ENCODE assay signal across 1 cellular context in the genomic region with DNA sequence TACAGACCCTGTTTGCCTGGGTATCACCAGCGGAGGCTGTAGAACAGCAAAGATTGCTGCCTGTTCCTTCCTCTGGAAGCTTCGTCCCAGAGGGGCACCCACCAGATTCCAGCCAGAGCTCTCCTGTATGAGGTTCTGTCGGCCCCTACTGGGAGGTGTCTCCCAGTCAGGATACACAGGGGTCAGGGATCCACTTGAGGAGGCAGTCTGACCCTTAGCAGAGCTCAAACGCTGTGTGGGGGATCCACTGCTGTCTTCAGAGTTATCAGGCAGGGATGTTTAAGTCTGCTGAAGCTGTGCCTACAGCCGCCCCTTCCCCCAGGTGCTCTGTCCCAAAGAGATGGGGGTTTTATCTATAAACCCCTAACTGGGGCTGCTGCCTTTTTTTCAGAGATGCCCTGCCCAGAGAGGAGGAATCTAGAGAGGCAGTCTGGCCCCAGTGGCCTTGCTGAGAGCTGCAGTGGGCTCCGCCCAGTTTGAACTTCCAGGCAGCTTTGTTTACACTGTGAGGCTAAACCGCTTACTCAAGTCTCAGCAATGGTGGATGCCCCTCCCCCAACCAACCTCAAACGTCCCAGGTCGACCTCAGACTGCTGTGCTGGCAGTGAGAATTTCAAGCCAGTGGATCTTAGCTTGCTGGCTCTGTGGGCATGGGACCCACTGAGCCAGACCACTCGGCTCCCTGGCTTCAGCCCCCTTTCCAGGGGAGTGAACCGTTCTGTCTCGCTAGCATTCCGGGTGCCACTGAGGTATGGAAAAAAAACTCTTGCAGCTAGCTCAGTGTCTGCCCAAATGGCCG.
TF ChIP-seq lines count a peak whose summit lies in the region.

No MANE protein-coding gene starts in this region.

TF ChIP-seq in HepG2, 621 proteins besides CTCF, POLR2A, EP300 and RAD21 (continued from another document and continues in another):
- TF ChIP-seq, protein P1, sequence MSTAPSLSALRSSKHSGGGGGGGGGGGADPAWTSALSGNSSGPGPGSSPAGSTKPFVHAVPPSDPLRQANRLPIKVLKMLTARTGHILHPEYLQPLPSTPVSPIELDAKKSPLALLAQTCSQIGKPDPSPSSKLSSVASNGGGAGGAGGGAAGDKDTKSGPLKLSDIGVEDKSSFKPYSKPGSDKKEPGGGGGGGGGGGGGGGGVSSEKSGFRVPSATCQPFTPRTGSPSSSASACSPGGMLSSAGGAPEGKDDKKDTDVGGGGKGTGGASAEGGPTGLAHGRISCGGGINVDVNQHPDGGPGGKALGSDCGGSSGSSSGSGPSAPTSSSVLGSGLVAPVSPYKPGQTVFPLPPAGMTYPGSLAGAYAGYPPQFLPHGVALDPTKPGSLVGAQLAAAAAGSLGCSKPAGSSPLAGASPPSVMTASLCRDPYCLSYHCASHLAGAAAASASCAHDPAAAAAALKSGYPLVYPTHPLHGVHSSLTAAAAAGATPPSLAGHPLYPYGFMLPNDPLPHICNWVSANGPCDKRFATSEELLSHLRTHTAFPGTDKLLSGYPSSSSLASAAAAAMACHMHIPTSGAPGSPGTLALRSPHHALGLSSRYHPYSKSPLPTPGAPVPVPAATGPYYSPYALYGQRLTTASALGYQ (CRISPR knock-in tag; IDR thresholded peaks at IDR 0.05): peak; percentile 83
- peak; percentile 90 for TF ChIP-seq RXRB (CRISPR knock-in tag; IDR thresholded peaks at IDR 0.05; ENCODE audit: borderline replicate concordance)
- peak; percentile 67 for TF ChIP-seq NR2F6 (IDR thresholded peaks at IDR 0.05)
- peak; percentile 84 for TF ChIP-seq NR2F6 (CRISPR knock-in tag; IDR thresholded peaks at IDR 0.05)
- peak; percentile 56; the same call in 1 of the 2 replicates for TF ChIP-seq CAMTA2 (CRISPR knock-in tag; IDR thresholded peaks at IDR 0.05; ENCODE audit: borderline replicate concordance)
- TF ChIP-seq, protein P2, sequence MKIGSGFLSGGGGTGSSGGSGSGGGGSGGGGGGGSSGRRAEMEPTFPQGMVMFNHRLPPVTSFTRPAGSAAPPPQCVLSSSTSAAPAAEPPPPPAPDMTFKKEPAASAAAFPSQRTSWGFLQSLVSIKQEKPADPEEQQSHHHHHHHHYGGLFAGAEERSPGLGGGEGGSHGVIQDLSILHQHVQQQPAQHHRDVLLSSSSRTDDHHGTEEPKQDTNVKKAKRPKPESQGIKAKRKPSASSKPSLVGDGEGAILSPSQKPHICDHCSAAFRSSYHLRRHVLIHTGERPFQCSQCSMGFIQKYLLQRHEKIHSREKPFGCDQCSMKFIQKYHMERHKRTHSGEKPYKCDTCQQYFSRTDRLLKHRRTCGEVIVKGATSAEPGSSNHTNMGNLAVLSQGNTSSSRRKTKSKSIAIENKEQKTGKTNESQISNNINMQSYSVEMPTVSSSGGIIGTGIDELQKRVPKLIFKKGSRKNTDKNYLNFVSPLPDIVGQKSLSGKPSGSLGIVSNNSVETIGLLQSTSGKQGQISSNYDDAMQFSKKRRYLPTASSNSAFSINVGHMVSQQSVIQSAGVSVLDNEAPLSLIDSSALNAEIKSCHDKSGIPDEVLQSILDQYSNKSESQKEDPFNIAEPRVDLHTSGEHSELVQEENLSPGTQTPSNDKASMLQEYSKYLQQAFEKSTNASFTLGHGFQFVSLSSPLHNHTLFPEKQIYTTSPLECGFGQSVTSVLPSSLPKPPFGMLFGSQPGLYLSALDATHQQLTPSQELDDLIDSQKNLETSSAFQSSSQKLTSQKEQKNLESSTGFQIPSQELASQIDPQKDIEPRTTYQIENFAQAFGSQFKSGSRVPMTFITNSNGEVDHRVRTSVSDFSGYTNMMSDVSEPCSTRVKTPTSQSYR (CRISPR knock-in tag; IDR thresholded peaks at IDR 0.05; ENCODE audit: borderline replicate concordance): peak; percentile 100
- peak; percentile 73; the same call in 1 of the 2 replicates for TF ChIP-seq PITX1 (CRISPR knock-in tag; IDR thresholded peaks at IDR 0.05)
- TF ChIP-seq CBFB (CRISPR knock-in tag; IDR thresholded peaks at IDR 0.05): peak; percentile 72; the same call in 1 of the 2 replicates
- peak; percentile 17; the same call in 1 of the 2 replicates for TF ChIP-seq ZNF788 (CRISPR knock-in tag; IDR thresholded peaks at IDR 0.05; ENCODE audit: borderline replicate concordance)
- TF ChIP-seq ZNF615 (CRISPR knock-in tag; IDR thresholded peaks at IDR 0.05; ENCODE audit: borderline replicate concordance): 0 out of 2 replicates have a peak, but pooled peaks have one; percentile 51
- TF ChIP-seq NR2C2 (CRISPR knock-in tag; IDR thresholded peaks at IDR 0.05; ENCODE audit: borderline replicate concordance): peak; percentile 53
- TF ChIP-seq CEBPB (IDR thresholded peaks at IDR 0.05; ENCODE audit: borderline replicate concordance, low read depth, low read length): peak; percentile 40; the same call in 1 of the 2 replicates
- TF ChIP-seq ZNF33B (CRISPR knock-in tag; IDR thresholded peaks at IDR 0.05): 0 out of 2 replicates have a peak, but pooled peaks have one; percentile 40
- TF ChIP-seq, protein P3, sequence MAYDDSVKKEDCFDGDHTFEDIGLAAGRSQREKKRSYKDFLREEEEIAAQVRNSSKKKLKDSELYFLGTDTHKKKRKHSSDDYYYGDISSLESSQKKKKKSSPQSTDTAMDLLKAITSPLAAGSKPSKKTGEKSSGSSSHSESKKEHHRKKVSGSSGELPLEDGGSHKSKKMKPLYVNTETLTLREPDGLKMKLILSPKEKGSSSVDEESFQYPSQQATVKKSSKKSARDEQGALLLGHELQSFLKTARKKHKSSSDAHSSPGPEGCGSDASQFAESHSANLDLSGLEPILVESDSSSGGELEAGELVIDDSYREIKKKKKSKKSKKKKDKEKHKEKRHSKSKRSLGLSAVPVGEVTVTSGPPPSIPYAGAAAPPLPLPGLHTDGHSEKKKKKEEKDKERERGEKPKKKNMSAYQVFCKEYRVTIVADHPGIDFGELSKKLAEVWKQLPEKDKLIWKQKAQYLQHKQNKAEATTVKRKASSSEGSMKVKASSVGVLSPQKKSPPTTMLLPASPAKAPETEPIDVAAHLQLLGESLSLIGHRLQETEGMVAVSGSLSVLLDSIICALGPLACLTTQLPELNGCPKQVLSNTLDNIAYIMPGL (CRISPR knock-in tag; IDR thresholded peaks at IDR 0.05; ENCODE audit: borderline replicate concordance in 1 of 2, low read depth in 1 of 2): peak; percentile 34 to 46; a peak in 1 of 4 replicates
- peak; percentile 67; the same call in 1 of the 2 replicates for TF ChIP-seq ZNF644 (CRISPR knock-in tag; IDR thresholded peaks at IDR 0.05; ENCODE audit: low read depth)
- TF ChIP-seq MIER2 (CRISPR knock-in tag; IDR thresholded peaks at IDR 0.05): peak; percentile 67
- peak; percentile 42; the same call in 1 of the 2 replicates for TF ChIP-seq SIX1 (CRISPR knock-in tag; IDR thresholded peaks at IDR 0.05; ENCODE audit: borderline replicate concordance)
- TF ChIP-seq, protein P4, sequence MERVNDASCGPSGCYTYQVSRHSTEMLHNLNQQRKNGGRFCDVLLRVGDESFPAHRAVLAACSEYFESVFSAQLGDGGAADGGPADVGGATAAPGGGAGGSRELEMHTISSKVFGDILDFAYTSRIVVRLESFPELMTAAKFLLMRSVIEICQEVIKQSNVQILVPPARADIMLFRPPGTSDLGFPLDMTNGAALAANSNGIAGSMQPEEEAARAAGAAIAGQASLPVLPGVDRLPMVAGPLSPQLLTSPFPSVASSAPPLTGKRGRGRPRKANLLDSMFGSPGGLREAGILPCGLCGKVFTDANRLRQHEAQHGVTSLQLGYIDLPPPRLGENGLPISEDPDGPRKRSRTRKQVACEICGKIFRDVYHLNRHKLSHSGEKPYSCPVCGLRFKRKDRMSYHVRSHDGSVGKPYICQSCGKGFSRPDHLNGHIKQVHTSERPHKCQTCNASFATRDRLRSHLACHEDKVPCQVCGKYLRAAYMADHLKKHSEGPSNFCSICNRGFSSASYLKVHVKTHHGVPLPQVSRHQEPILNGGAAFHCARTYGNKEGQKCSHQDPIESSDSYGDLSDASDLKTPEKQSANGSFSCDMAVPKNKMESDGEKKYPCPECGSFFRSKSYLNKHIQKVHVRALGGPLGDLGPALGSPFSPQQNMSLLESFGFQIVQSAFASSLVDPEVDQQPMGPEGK (CRISPR knock-in tag; IDR thresholded peaks at IDR 0.05): peak; percentile 47; the same call in 1 of the 2 replicates
- TF ChIP-seq, protein P5, sequence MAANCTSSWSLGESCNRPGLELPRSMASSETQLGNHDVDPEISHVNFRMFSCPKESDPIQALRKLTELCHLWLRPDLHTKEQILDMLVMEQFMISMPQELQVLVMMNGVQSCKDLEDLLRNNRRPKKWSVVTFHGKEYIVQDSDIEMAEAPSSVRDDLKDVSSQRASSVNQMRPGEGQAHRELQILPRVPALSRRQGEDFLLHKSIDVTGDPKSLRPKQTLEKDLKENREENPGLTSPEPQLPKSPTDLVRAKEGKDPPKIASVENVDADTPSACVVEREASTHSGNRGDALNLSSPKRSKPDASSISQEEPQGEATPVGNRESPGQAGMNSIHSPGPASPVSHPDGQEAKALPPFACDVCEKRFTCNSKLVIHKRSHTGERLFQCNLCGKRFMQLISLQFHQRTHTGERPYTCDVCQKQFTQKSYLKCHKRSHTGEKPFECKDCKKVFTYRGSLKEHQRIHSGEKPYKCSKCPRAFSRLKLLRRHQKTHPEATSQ (CRISPR knock-in tag; IDR thresholded peaks at IDR 0.05; ENCODE audit: borderline replicate concordance): peak; percentile 54; the same call in 1 of the 2 replicates
- TF ChIP-seq ZNF614 (CRISPR knock-in tag; IDR thresholded peaks at IDR 0.05; ENCODE audit: borderline replicate concordance): peak; percentile 49; the same call in 1 of the 2 replicates
- TF ChIP-seq CBX5 (CRISPR knock-in tag; IDR thresholded peaks at IDR 0.05; ENCODE audit: borderline replicate concordance): peak; percentile 83; the same call in 1 of the 2 replicates
- TF ChIP-seq, protein P6, sequence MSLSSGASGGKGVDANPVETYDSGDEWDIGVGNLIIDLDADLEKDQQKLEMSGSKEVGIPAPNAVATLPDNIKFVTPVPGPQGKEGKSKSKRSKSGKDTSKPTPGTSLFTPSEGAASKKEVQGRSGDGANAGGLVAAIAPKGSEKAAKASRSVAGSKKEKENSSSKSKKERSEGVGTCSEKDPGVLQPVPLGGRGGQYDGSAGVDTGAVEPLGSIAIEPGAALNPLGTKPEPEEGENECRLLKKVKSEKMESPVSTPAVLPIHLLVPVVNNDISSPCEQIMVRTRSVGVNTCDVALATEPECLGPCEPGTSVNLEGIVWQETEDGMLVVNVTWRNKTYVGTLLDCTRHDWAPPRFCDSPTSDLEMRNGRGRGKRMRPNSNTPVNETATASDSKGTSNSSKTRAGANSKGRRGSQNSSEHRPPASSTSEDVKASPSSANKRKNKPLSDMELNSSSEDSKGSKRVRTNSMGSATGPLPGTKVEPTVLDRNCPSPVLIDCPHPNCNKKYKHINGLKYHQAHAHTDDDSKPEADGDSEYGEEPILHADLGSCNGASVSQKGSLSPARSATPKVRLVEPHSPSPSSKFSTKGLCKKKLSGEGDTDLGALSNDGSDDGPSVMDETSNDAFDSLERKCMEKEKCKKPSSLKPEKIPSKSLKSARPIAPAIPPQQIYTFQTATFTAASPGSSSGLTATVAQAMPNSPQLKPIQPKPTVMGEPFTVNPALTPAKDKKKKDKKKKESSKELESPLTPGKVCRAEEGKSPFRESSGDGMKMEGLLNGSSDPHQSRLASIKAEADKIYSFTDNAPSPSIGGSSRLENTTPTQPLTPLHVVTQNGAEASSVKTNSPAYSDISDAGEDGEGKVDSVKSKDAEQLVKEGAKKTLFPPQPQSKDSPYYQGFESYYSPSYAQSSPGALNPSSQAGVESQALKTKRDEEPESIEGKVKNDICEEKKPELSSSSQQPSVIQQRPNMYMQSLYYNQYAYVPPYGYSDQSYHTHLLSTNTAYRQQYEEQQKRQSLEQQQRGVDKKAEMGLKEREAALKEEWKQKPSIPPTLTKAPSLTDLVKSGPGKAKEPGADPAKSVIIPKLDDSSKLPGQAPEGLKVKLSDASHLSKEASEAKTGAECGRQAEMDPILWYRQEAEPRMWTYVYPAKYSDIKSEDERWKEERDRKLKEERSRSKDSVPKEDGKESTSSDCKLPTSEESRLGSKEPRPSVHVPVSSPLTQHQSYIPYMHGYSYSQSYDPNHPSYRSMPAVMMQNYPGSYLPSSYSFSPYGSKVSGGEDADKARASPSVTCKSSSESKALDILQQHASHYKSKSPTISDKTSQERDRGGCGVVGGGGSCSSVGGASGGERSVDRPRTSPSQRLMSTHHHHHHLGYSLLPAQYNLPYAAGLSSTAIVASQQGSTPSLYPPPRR (CRISPR knock-in tag; IDR thresholded peaks at IDR 0.05; ENCODE audit: borderline replicate concordance): peak; percentile 61; the same call in 1 of the 2 replicates
- peak; percentile 79; the same call in 1 of the 2 replicates for TF ChIP-seq ZBTB3 (CRISPR knock-in tag; IDR thresholded peaks at IDR 0.05; ENCODE audit: borderline replicate concordance, low read depth)
- TF ChIP-seq ZMYM2 (CRISPR knock-in tag; IDR thresholded peaks at IDR 0.05): 0 out of 2 replicates have a peak, but pooled peaks have one; percentile 54
- TF ChIP-seq, protein P7, sequence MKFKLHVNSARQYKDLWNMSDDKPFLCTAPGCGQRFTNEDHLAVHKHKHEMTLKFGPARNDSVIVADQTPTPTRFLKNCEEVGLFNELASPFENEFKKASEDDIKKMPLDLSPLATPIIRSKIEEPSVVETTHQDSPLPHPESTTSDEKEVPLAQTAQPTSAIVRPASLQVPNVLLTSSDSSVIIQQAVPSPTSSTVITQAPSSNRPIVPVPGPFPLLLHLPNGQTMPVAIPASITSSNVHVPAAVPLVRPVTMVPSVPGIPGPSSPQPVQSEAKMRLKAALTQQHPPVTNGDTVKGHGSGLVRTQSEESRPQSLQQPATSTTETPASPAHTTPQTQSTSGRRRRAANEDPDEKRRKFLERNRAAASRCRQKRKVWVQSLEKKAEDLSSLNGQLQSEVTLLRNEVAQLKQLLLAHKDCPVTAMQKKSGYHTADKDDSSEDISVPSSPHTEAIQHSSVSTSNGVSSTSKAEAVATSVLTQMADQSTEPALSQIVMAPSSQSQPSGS (CRISPR knock-in tag; IDR thresholded peaks at IDR 0.05): peak; percentile 59
- 0 out of 2 replicates have a peak, but pooled peaks have one; percentile 10 for TF ChIP-seq ZNF891 (CRISPR knock-in tag; IDR thresholded peaks at IDR 0.05)
- TF ChIP-seq THAP11 (CRISPR knock-in tag; IDR thresholded peaks at IDR 0.05): peak; percentile 61
- TF ChIP-seq HDAC1 (CRISPR knock-in tag; IDR thresholded peaks at IDR 0.05): peak; percentile 67
- TF ChIP-seq SAP130 (CRISPR knock-in tag; IDR thresholded peaks at IDR 0.05; ENCODE audit: low read depth): peak; percentile 63
- TF ChIP-seq HMG20A (CRISPR knock-in tag; IDR thresholded peaks at IDR 0.05; ENCODE audit: borderline replicate concordance): peak; percentile 60; the same call in 1 of the 2 replicates
- TF ChIP-seq SP5 (CRISPR knock-in tag; IDR thresholded peaks at IDR 0.05; ENCODE audit: borderline replicate concordance, low read depth): peak; percentile 98
- TF ChIP-seq, protein P8, sequence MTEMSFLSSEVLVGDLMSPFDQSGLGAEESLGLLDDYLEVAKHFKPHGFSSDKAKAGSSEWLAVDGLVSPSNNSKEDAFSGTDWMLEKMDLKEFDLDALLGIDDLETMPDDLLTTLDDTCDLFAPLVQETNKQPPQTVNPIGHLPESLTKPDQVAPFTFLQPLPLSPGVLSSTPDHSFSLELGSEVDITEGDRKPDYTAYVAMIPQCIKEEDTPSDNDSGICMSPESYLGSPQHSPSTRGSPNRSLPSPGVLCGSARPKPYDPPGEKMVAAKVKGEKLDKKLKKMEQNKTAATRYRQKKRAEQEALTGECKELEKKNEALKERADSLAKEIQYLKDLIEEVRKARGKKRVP (CRISPR knock-in tag; IDR thresholded peaks at IDR 0.05): peak in 1 of 2 experiments; percentile 75; a peak in 2 of 4 replicates
- TF ChIP-seq NFKBIZ (CRISPR knock-in tag; IDR thresholded peaks at IDR 0.05): peak; percentile 42; the same call in 1 of the 2 replicates
